In the genomic region with DNA sequence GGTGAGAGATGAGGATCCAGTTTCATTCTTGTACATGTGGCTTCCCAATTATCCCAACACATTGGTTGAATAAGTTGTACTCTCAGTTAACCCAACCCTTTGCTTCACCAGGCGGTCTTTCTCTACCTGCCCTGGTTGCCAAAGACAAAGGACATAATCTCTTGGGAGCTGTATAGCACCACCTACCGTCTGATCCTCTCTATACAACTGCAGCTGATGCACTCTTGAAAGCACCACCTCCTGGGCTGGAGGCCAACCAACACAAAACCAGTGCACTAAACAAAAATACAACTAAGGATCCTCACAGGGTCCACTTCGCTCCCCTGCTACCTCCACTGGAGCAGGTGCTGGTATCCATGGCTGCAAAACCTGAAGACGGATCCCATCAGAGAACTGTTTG, we compare ENCODE assay signal across 27 cellular contexts.
DNase-seq lines count a peak whose midpoint lies in the region; ATAC-seq, FAIRE-seq and TF ChIP-seq lines count a peak whose summit lies in the region.
"Had no signal": no experiment of that assay in that cellular context is flagged by ENCODE, and none has a peak within 500 bp of the region (broad histone marks: within the 10 kb centered on the region; RNA-seq: fewer than 3 reads in every experiment).

No MANE protein-coding gene starts in this region.

- H3K4me2 ChIP-seq in Karpas-422 (ENCODE audit: low read depth, low read length, poor library complexity, severe bottlenecking) (no peak overlapping the region), HepG2 (ENCODE audit: low read depth, low read length) (no peak overlapping the region)
- H3K4me2 ChIP-seq: PC-9 had no signal

- H3K4me3 ChIP-seq in Karpas-422 (ENCODE audit: low read length) (no peak overlapping the region), HepG2 (replicated peaks in 1 of 3; ENCODE audit: insufficient read depth in 1 of 3, low read depth in 2 of 3, low read length in 3 of 3) (no peak overlapping the region)
- H3K4me3 ChIP-seq: body of pancreas, esophagus muscularis mucosa, PC-9, SK-N-MC, thoracic aorta had no signal

- peaks cover 3% of the 10 kb centered on the region for H3K9me3 ChIP-seq in Karpas-422 (ENCODE audit: low read length)
- H3K9me3 ChIP-seq in HepG2 (ENCODE audit: low read length): peaks cover 64% of the 10 kb centered on the region
- H3K9me3 ChIP-seq: thoracic aorta had no signal

- TF ChIP-seq RAD21 in HepG2 (CRISPR knock-in tag; IDR thresholded peaks at IDR 0.05): no peak

- no peaks in the 10 kb centered on the region for H3K4me1 ChIP-seq in Karpas-422 (ENCODE audit: low read length)
- no peaks in the 10 kb centered on the region for H3K4me1 ChIP-seq in HepG2 (ENCODE audit: insufficient read depth, low read length)
- H3K4me1 ChIP-seq: body of pancreas, esophagus muscularis mucosa had no signal

- WGBS in HepG2 (ENCODE audit: low lambda C conversion rate): 13% methylated on average over 4 of the region's 4 CpGs

- ATAC-seq in HepG2 (no peak), left cardiac atrium (no peak)
- ATAC-seq: body of pancreas; CD8-positive, alpha-beta T cell; stimulated activated memory B cell treated with anti-CD40 and anti-IgM and Interleukin-4, amounts not matched to agents 10 μg/mL and 1 μg/mL and 100 μg/mL, for 72 hours had no signal

- H4K20me1 ChIP-seq in Karpas-422 (ENCODE audit: insufficient read depth, low read depth, low read length): no peaks in the 10 kb centered on the region
- no peaks in the 10 kb centered on the region for H4K20me1 ChIP-seq in HepG2 (ENCODE audit: insufficient read depth, low read length)

- TF ChIP-seq EP300 in HepG2 (IDR thresholded peaks at IDR 0.05; ENCODE audit: low read depth in 2 of 2, low read length in 2 of 2) (no peak), HepG2 (CRISPR knock-in tag; IDR thresholded peaks at IDR 0.05; ENCODE audit: borderline replicate concordance) (no peak)

- H3K36me3 ChIP-seq in Karpas-422 (ENCODE audit: insufficient read depth, low read length) (no peaks in the 10 kb centered on the region), HepG2 (replicated peaks in 1 of 2; ENCODE audit: control insufficient read depth in 1 of 2, insufficient read depth in 2 of 2, low read length in 2 of 2) (no peaks in the 10 kb centered on the region)
- H3K36me3 ChIP-seq: esophagus muscularis mucosa, thoracic aorta, WERI-Rb-1 had no signal

- in situ Hi-C loops in SK-MEL-5 (cut with HindIII; ENCODE audit: low pct_unique_long_range_greater_than_20kb, low sequenced_read_pairs): no loop called here
- in situ Hi-C loops in HepG2 (cut with HindIII; ENCODE audit: extremely low pct_ligation_motif_present, low pct_unique_long_range_greater_than_20kb): no loop called here

- DNase-seq in ELF-1 (ENCODE audit: low read depth, low spot score) (peak; percentile 12), Karpas-422 (peak; percentile 42), SK-MEL-5 (ENCODE audit: low read depth, low spot score) (peak; percentile 53), HepG2 (ENCODE audit: low spot score) (no peak), mesenteric fat pad (ENCODE audit: low spot score) (no peak), left cardiac atrium (no peak), NCI-H1105 treated with DMSO at 0.1 percent for 48 hours (lab: John Stamatoyannopoulos, UW) (no peak)
- DNase-seq: activated CD8-positive, alpha-beta memory T cell treated with anti-CD3 and anti-CD28 coated beads, Interleukin-2, amount 50 U/mL, for 48 hours; activated naive CD8-positive, alpha-beta T cell treated with anti-CD3 and anti-CD28 coated beads, Interleukin-2, amount 10 ng/mL, durations not matched to agents 7 days and 5 days; CD8-positive, alpha-beta T cell; effector CD4-positive, alpha-beta T cell; hippocampal formation; Kasumi-1; mammary epithelial cell; NCI-H1092 treated with DMSO at 0.1 percent for 48 hours; NCI-H2107; nucleus accumbens; PC-9; small intestine; WERI-Rb-1 had no signal

- POLR2A ChIA-PET in HepG2 (lab: Yijun Ruan, JAX): no interaction called here

- no TSS peak for BruUV-seq in HepG2 (replicated peaks; lab: Mats Ljungman, UMichigan)

- H3K79me2 ChIP-seq in Karpas-422 (ENCODE audit: low read length) (no peaks in the 10 kb centered on the region), HepG2 (ENCODE audit: insufficient read depth, low read length) (no peaks in the 10 kb centered on the region)

- intact Hi-C loops in HepG2 (cut with micrococcal nuclease; ENCODE audit: unreplicated experiment): no loop called here
- intact Hi-C loops in left cardiac atrium (cut with DNase I): no loop called here

- no peaks in the 10 kb centered on the region for H3K9me2 ChIP-seq in Karpas-422 (replicated peaks; ENCODE audit: insufficient read depth, low read length)

- no peak for TF ChIP-seq POLR2A in HepG2 (IDR thresholded peaks at IDR 0.05; ENCODE audit: insufficient read depth in 1 of 2, low read depth in 2 of 2, low read length in 2 of 2)

- no peak for FAIRE-seq in HepG2 (lab: Jason Lieb, UNC)
- FAIRE-seq: frontal cortex, GM12891, small intestine had no signal

- CTCF ChIA-PET in HepG2 (lab: Yijun Ruan, JAX; ENCODE audit: low intra/inter-chr PET ratio, low total read pairs): no interaction called here

- H3K9ac ChIP-seq in Karpas-422 (ENCODE audit: low read length): no peak overlapping the region
- no peak overlapping the region for H3K9ac ChIP-seq in HepG2 (ENCODE audit: insufficient read depth, low read depth, low read length)

- H2AFZ ChIP-seq in Karpas-422 (ENCODE audit: low read length): no peak overlapping the region
- no peak overlapping the region for H2AFZ ChIP-seq in HepG2 (ENCODE audit: low read length)
- H2AFZ ChIP-seq: PC-9 had no signal

- H3K27me3 ChIP-seq in Karpas-422 (ENCODE audit: low read length) (no peaks in the 10 kb centered on the region), HepG2 (ENCODE audit: control insufficient read depth in 1 of 2, insufficient read depth in 2 of 2, low read length in 2 of 2) (no peaks in the 10 kb centered on the region)
- H3K27me3 ChIP-seq: body of pancreas, esophagus muscularis mucosa had no signal

- no peak overlapping the region for H3K27ac ChIP-seq in Karpas-422 (ENCODE audit: low read length)
- H3K27ac ChIP-seq in HepG2 (ENCODE audit: extremely low read length, insufficient read depth, low read length): no peak overlapping the region
- H3K27ac ChIP-seq: body of pancreas, esophagus muscularis mucosa, PC-9, SK-N-MC, thoracic aorta, WERI-Rb-1 had no signal

- TF ChIP-seq CTCF in HepG2 (CRISPR knock-in tag; IDR thresholded peaks at IDR 0.05): 0 out of 2 replicates have a peak, but pooled peaks have one; percentile 6

TF ChIP-seq in HepG2, 621 proteins besides CTCF, POLR2A, EP300 and RAD21:
- TF ChIP-seq, protein P1, sequence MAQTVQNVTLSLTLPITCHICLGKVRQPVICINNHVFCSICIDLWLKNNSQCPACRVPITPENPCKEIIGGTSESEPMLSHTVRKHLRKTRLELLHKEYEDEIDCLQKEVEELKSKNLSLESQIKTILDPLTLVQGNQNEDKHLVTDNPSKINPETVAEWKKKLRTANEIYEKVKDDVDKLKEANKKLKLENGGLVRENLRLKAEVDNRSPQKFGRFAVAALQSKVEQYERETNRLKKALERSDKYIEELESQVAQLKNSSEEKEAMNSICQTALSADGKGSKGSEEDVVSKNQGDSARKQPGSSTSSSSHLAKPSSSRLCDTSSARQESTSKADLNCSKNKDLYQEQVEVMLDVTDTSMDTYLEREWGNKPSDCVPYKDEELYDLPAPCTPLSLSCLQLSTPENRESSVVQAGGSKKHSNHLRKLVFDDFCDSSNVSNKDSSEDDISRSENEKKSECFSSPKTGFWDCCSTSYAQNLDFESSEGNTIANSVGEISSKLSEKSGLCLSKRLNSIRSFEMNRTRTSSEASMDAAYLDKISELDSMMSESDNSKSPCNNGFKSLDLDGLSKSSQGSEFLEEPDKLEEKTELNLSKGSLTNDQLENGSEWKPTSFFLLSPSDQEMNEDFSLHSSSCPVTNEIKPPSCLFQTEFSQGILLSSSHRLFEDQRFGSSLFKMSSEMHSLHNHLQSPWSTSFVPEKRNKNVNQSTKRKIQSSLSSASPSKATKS (CRISPR knock-in tag; IDR thresholded peaks at IDR 0.05): no peak
- TF ChIP-seq ZEB1 (IDR thresholded peaks at IDR 0.05; ENCODE audit: insufficient replicate concordance, low read depth) (no peak), TBP (CRISPR knock-in tag; IDR thresholded peaks at IDR 0.05) (no peak), ZNF337 (CRISPR knock-in tag; IDR thresholded peaks at IDR 0.05; ENCODE audit: borderline replicate concordance, low read depth) (no peak), MYC (CRISPR knock-in tag; IDR thresholded peaks at IDR 0.05; ENCODE audit: borderline replicate concordance) (no peak), ZSCAN20 (CRISPR knock-in tag; IDR thresholded peaks at IDR 0.05; ENCODE audit: borderline replicate concordance) (no peak), SKI (IDR thresholded peaks at IDR 0.05; ENCODE audit: partially characterized antibody) (no peak)

Comparison
In these comparisons a context has a peak if more than half of its experiments do, and no peak if none do; other contexts are left out.
1. DNase-seq: peak in ELF-1 (single experiment), Karpas-422 (single experiment) and SK-MEL-5 (single experiment); none in HepG2 (single experiment), mesenteric fat pad (single experiment), left cardiac atrium (single experiment) and NCI-H1105 treated with DMSO at 0.1 percent for 48 hours (single experiment).